Comparison of ENCODE assay signal across 10 cellular contexts in genomic region chr10:125448596-125448995, GRCh38.
DNase-seq lines count a peak whose midpoint lies in the region; ATAC-seq and TF ChIP-seq lines count a peak whose summit lies in the region.
"Had no signal": no experiment of that assay in that cellular context is flagged by ENCODE, and none has a peak within 500 bp of the region (broad histone marks: within the 10 kb centered on the region; RNA-seq: fewer than 3 reads in every experiment).

No MANE protein-coding gene starts in this region.

- peak; percentile 54 for TF ChIP-seq CTCF in DOHH2 (IDR thresholded peaks at IDR 0.05; ENCODE audit: low read depth, low read length, poor library complexity, severe bottlenecking)
- peak; percentile 73 for TF ChIP-seq CTCF in HFF-Myc (IDR thresholded peaks at IDR 0.05; ENCODE audit: low read depth, low read length, missing control alignments)
- peak; percentile 57 for TF ChIP-seq CTCF in WI38 (IDR thresholded peaks at IDR 0.05; ENCODE audit: low read depth, low read length)
- TF ChIP-seq CTCF in lower lobe of right lung (IDR thresholded peaks at IDR 0.05) = peak; percentile 23
- no peak for TF ChIP-seq CTCF in ovary (IDR thresholded peaks at IDR 0.05)
- no peak for TF ChIP-seq CTCF in stomach (IDR thresholded peaks at IDR 0.05)

- H3K4me2 ChIP-seq in DOHH2 (ENCODE audit: low read length) = no peak overlapping the region

- H3K27me3 ChIP-seq in DOHH2 (ENCODE audit: control insufficient read depth, low read length) (no peaks in the 10 kb centered on the region), lower lobe of right lung (ENCODE audit: low read depth) (no peaks in the 10 kb centered on the region), ovary (no peaks in the 10 kb centered on the region), stomach (peaks cover 0 to 6% (median 0%) of the 10 kb centered on the region in 3 donors)

- ATAC-seq in lower lobe of right lung = no peak
- no peak for ATAC-seq in HG03439 (IDR thresholded peaks at IDR 0.05; ENCODE audit: unreplicated experiment)
- ATAC-seq in HG02852 (IDR thresholded peaks at IDR 0.05; ENCODE audit: unreplicated experiment) = no peak
- ATAC-seq: left ventricle myocardium superior had no signal

- H3F3A ChIP-seq in DOHH2 (ENCODE audit: control insufficient read depth, insufficient read depth) = no peaks in the 10 kb centered on the region

- H3K79me2 ChIP-seq in DOHH2 (ENCODE audit: control insufficient read depth, low read length) = no peaks in the 10 kb centered on the region

- H3K9me3 ChIP-seq in DOHH2 (ENCODE audit: control insufficient read depth, insufficient read depth, low read length) (no peaks in the 10 kb centered on the region), lower lobe of right lung (no peaks in the 10 kb centered on the region), ovary (no peaks in the 10 kb centered on the region), stomach (no peaks in the 10 kb centered on the region)

- no peaks in the 10 kb centered on the region for H3K9me2 ChIP-seq in DOHH2 (replicated peaks; ENCODE audit: control insufficient read depth, low read length)

- no peak overlapping the region for H3K27ac ChIP-seq in DOHH2 (ENCODE audit: low read depth, low read length)
- H3K27ac ChIP-seq in lower lobe of right lung = no peak overlapping the region
- no peak overlapping the region for H3K27ac ChIP-seq in ovary
- H3K27ac ChIP-seq in stomach = no peak overlapping the region

- no peaks in the 10 kb centered on the region for H4K20me1 ChIP-seq in DOHH2 (ENCODE audit: control insufficient read depth, insufficient read depth, low read depth, low read length)

- TF ChIP-seq POLR2A in ovary (IDR thresholded peaks at IDR 0.05) = no peak
- TF ChIP-seq POLR2A in stomach (IDR thresholded peaks at IDR 0.05) = no peak

- H3K4me3 ChIP-seq in DOHH2 (ENCODE audit: low read length) = no peak overlapping the region
- no peak overlapping the region for H3K4me3 ChIP-seq in HFF-Myc (replicated peaks; ENCODE audit: low read depth, low read length)
- H3K4me3 ChIP-seq in WI38 (ENCODE audit: low read depth, low read length) = no peak overlapping the region
- no peak overlapping the region for H3K4me3 ChIP-seq in lower lobe of right lung
- no peak overlapping the region for H3K4me3 ChIP-seq in ovary
- H3K4me3 ChIP-seq in stomach = no peak overlapping the region

- TF ChIP-seq EP300 in ovary (IDR thresholded peaks at IDR 0.05) (no peak), stomach (IDR thresholded peaks at IDR 0.05) (no peak)

- H3K36me3 ChIP-seq in DOHH2 (ENCODE audit: control insufficient read depth, low read length) = no peaks in the 10 kb centered on the region
- no peaks in the 10 kb centered on the region for H3K36me3 ChIP-seq in lower lobe of right lung
- no peaks in the 10 kb centered on the region for H3K36me3 ChIP-seq in ovary
- no peaks in the 10 kb centered on the region for H3K36me3 ChIP-seq in stomach

- 16 to 24% (median 16%) methylated on average over 5 of the region's 5 CpGs for WGBS in ovary, 3 donors
- 21 to 36% (median 27%) methylated on average over 5 of the region's 5 CpGs for WGBS in stomach, 5 donors

- no peak for DNase-seq in HFF-Myc (ENCODE audit: extremely low read depth, low read depth)
- DNase-seq in lower lobe of right lung = no peak
- DNase-seq in ovary = no peak
- no peak for DNase-seq in stomach
- DNase-seq: activated naive CD8-positive, alpha-beta T cell treated with anti-CD3 and anti-CD28 coated beads, Interleukin-2, amount 10 ng/mL, durations not matched to agents 7 days and 5 days; left ventricle myocardium superior had no signal

- intact Hi-C loops in lower lobe of right lung (cut with DNase I) = no loop called here
- intact Hi-C loops in ovary (cut with DNase I) = no loop called here
- intact Hi-C loops in stomach (cut with DNase I; ENCODE audit: low total_unique reads) = no loop called here

- H3K4me1 ChIP-seq in DOHH2 (ENCODE audit: control insufficient read depth, low read length) (no peaks in the 10 kb centered on the region), lower lobe of right lung (no peaks in the 10 kb centered on the region), ovary (ENCODE audit: insufficient read depth) (no peaks in the 10 kb centered on the region), stomach (no peaks in the 10 kb centered on the region)

Comparison
In these comparisons a context has a peak if more than half of its experiments do, and no peak if none do; other contexts are left out.
1. CTCF ChIP-seq: peak in DOHH2 (single experiment), HFF-Myc (single experiment), WI38 (single experiment) and lower lobe of right lung (single experiment); none in ovary (0 of 3) and stomach (0 of 7).